Comparison of ENCODE assay signal across 1 cellular context in the genomic region with DNA sequence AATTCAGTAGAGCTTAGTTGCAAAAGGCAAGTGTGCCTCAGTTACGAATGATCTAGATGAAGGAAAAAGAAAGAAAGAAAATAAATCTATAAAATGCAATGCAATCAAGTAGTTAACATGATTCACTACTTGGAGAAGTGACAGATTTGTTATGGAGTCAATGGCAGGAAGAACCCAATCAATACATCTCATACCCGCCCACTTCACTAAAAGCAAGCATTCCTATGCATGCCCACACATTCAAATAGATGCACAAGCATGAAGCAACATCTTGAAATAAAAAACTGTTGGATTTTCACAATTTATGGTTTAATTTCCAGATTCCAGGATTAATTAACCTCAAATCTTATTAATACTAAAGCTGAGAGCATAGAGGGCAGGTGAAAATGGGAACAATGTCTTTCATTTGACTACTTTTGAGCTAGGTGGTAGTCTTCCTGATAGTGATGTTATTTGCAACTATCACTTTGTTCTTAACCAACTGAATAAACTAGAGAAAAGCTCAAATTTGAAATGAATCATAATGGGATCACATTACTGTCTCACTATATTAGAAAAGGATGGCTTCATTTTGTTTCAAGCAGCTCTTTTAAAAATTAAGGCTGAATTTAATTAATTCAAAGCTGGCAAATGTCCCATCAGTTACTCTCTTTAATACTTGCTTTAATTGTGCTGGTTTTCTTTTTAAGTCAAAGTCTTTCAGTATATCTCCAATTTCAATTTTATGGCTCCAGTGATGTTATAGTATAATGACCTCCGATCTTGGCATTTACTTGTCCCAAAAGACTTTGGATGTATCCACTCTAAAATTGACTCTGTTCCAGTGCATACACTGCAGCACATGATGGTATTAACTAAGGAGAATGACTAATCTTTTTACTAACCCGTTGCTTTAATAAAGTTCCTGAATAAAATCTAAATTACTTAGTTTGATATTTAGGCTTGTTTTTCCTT.
TF ChIP-seq lines count a peak whose summit lies in the region.

No MANE protein-coding gene starts in this region.

TF ChIP-seq in HEK293, 187 proteins besides CTCF, POLR2A, EP300 and RAD21 (continued from another document):
- TF ChIP-seq ZNF133 (tag by site-specific recombination; IDR thresholded peaks at IDR 0.05) (no peak), ZEB2 (tag by site-specific recombination; IDR thresholded peaks at IDR 0.05) (peak; percentile 30; the same call in 1 of the 2 replicates), ZBTB20 (tag by site-specific recombination; IDR thresholded peaks at IDR 0.05) (no peak), ZNF391 (tag by site-specific recombination; IDR thresholded peaks at IDR 0.05; ENCODE audit: borderline replicate concordance, low read depth) (no peak), ZNF157 (tag by site-specific recombination; IDR thresholded peaks at IDR 0.05) (no peak), ZNF585B (tag by site-specific recombination; IDR thresholded peaks at IDR 0.05) (no peak), ZNF132 (tag by site-specific recombination; IDR thresholded peaks at IDR 0.05; ENCODE audit: borderline replicate concordance) (no peak), ZNF473 (tag by site-specific recombination; IDR thresholded peaks at IDR 0.05) (no peak), ZBTB1 (tag by site-specific recombination; IDR thresholded peaks at IDR 0.05) (no peak), ZNF629 (tag by site-specific recombination; IDR thresholded peaks at IDR 0.05) (no peak), KLF16 (tag by site-specific recombination; IDR thresholded peaks at IDR 0.05) (no peak), ZNF239 (tag by site-specific recombination; IDR thresholded peaks at IDR 0.05) (no peak), ZNF776 (tag by site-specific recombination; IDR thresholded peaks at IDR 0.05; ENCODE audit: borderline replicate concordance) (no peak), FEZF1 (tag by site-specific recombination; IDR thresholded peaks at IDR 0.05) (peak; percentile 45; the same call in 1 of the 2 replicates), BCL11B (tag by site-specific recombination; IDR thresholded peaks at IDR 0.05; ENCODE audit: low read depth) (no peak), ZNF843 (tag by site-specific recombination; IDR thresholded peaks at IDR 0.05) (peak; percentile 42; the same call in 1 of the 2 replicates), ZNF621 (tag by site-specific recombination; IDR thresholded peaks at IDR 0.05) (no peak), GLIS2 (tag by site-specific recombination; IDR thresholded peaks at IDR 0.05) (no peak), RBAK (tag by site-specific recombination; IDR thresholded peaks at IDR 0.05) (no peak)
- TF ChIP-seq, protein P1, sequence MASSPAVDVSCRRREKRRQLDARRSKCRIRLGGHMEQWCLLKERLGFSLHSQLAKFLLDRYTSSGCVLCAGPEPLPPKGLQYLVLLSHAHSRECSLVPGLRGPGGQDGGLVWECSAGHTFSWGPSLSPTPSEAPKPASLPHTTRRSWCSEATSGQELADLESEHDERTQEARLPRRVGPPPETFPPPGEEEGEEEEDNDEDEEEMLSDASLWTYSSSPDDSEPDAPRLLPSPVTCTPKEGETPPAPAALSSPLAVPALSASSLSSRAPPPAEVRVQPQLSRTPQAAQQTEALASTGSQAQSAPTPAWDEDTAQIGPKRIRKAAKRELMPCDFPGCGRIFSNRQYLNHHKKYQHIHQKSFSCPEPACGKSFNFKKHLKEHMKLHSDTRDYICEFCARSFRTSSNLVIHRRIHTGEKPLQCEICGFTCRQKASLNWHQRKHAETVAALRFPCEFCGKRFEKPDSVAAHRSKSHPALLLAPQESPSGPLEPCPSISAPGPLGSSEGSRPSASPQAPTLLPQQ (tag by site-specific recombination; IDR thresholded peaks at IDR 0.05): no peak
- TF ChIP-seq, protein P2, sequence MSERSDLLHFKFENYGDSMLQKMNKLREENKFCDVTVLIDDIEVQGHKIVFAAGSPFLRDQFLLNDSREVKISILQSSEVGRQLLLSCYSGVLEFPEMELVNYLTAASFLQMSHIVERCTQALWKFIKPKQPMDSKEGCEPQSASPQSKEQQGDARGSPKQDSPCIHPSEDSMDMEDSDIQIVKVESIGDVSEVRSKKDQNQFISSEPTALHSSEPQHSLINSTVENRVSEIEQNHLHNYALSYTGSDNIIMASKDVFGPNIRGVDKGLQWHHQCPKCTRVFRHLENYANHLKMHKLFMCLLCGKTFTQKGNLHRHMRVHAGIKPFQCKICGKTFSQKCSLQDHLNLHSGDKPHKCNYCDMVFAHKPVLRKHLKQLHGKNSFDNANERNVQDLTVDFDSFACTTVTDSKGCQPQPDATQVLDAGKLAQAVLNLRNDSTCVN (tag by site-specific recombination; optimal IDR thresholded peaks at IDR 0.05): no peak
- TF ChIP-seq, protein P3, sequence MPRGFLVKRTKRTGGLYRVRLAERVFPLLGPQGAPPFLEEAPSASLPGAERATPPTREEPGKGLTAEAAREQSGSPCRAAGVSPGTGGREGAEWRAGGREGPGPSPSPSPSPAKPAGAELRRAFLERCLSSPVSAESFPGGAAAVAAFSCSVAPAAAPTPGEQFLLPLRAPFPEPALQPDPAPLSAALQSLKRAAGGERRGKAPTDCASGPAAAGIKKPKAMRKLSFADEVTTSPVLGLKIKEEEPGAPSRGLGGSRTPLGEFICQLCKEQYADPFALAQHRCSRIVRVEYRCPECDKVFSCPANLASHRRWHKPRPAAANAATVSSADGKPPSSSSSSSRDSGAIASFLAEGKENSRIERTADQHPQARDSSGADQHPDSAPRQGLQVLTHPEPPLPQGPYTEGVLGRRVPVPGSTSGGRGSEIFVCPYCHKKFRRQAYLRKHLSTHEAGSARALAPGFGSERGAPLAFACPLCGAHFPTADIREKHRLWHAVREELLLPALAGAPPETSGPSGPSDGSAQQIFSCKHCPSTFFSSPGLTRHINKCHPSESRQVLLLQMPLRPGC (tag by site-specific recombination; IDR thresholded peaks at IDR 0.05): 0 out of 2 replicates have a peak, but pooled peaks have one; percentile 13
- TF ChIP-seq, protein P4, sequence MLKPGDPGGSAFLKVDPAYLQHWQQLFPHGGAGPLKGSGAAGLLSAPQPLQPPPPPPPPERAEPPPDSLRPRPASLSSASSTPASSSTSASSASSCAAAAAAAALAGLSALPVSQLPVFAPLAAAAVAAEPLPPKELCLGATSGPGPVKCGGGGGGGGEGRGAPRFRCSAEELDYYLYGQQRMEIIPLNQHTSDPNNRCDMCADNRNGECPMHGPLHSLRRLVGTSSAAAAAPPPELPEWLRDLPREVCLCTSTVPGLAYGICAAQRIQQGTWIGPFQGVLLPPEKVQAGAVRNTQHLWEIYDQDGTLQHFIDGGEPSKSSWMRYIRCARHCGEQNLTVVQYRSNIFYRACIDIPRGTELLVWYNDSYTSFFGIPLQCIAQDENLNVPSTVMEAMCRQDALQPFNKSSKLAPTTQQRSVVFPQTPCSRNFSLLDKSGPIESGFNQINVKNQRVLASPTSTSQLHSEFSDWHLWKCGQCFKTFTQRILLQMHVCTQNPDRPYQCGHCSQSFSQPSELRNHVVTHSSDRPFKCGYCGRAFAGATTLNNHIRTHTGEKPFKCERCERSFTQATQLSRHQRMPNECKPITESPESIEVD (tag by site-specific recombination; IDR thresholded peaks at IDR 0.05): peak; percentile 63
